In the genomic region with DNA sequence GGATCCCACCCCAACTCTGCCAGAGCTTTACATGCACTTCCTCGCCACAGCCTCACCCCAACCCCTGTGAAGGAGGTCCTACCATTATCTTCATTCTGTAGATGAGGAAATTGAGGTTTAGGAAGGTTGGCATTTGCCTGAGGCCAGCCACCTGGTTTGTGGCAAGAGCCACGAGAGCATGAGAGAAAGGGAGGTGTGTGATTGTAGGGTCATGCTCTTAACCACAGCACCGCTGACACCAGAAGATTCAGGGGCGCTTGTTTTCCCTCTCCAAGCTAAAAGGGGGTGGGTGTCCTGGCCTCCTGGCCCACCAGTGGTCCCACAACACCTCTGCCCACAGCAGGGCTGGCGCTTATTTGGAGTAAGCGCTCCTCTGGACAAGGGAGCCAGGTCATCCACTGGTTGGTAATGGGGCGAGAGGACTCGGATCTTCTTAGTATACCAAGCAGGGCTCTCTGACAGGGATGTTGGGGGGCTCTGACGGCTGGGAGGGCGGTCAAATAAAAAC, we compare ENCODE assay signal across 1 cellular context.
TF ChIP-seq lines count a peak whose summit lies in the region.

No MANE protein-coding gene starts in this region.

TF ChIP-seq in H1, 55 proteins besides CTCF, POLR2A, EP300 and RAD21:
- TF ChIP-seq, protein P1, sequence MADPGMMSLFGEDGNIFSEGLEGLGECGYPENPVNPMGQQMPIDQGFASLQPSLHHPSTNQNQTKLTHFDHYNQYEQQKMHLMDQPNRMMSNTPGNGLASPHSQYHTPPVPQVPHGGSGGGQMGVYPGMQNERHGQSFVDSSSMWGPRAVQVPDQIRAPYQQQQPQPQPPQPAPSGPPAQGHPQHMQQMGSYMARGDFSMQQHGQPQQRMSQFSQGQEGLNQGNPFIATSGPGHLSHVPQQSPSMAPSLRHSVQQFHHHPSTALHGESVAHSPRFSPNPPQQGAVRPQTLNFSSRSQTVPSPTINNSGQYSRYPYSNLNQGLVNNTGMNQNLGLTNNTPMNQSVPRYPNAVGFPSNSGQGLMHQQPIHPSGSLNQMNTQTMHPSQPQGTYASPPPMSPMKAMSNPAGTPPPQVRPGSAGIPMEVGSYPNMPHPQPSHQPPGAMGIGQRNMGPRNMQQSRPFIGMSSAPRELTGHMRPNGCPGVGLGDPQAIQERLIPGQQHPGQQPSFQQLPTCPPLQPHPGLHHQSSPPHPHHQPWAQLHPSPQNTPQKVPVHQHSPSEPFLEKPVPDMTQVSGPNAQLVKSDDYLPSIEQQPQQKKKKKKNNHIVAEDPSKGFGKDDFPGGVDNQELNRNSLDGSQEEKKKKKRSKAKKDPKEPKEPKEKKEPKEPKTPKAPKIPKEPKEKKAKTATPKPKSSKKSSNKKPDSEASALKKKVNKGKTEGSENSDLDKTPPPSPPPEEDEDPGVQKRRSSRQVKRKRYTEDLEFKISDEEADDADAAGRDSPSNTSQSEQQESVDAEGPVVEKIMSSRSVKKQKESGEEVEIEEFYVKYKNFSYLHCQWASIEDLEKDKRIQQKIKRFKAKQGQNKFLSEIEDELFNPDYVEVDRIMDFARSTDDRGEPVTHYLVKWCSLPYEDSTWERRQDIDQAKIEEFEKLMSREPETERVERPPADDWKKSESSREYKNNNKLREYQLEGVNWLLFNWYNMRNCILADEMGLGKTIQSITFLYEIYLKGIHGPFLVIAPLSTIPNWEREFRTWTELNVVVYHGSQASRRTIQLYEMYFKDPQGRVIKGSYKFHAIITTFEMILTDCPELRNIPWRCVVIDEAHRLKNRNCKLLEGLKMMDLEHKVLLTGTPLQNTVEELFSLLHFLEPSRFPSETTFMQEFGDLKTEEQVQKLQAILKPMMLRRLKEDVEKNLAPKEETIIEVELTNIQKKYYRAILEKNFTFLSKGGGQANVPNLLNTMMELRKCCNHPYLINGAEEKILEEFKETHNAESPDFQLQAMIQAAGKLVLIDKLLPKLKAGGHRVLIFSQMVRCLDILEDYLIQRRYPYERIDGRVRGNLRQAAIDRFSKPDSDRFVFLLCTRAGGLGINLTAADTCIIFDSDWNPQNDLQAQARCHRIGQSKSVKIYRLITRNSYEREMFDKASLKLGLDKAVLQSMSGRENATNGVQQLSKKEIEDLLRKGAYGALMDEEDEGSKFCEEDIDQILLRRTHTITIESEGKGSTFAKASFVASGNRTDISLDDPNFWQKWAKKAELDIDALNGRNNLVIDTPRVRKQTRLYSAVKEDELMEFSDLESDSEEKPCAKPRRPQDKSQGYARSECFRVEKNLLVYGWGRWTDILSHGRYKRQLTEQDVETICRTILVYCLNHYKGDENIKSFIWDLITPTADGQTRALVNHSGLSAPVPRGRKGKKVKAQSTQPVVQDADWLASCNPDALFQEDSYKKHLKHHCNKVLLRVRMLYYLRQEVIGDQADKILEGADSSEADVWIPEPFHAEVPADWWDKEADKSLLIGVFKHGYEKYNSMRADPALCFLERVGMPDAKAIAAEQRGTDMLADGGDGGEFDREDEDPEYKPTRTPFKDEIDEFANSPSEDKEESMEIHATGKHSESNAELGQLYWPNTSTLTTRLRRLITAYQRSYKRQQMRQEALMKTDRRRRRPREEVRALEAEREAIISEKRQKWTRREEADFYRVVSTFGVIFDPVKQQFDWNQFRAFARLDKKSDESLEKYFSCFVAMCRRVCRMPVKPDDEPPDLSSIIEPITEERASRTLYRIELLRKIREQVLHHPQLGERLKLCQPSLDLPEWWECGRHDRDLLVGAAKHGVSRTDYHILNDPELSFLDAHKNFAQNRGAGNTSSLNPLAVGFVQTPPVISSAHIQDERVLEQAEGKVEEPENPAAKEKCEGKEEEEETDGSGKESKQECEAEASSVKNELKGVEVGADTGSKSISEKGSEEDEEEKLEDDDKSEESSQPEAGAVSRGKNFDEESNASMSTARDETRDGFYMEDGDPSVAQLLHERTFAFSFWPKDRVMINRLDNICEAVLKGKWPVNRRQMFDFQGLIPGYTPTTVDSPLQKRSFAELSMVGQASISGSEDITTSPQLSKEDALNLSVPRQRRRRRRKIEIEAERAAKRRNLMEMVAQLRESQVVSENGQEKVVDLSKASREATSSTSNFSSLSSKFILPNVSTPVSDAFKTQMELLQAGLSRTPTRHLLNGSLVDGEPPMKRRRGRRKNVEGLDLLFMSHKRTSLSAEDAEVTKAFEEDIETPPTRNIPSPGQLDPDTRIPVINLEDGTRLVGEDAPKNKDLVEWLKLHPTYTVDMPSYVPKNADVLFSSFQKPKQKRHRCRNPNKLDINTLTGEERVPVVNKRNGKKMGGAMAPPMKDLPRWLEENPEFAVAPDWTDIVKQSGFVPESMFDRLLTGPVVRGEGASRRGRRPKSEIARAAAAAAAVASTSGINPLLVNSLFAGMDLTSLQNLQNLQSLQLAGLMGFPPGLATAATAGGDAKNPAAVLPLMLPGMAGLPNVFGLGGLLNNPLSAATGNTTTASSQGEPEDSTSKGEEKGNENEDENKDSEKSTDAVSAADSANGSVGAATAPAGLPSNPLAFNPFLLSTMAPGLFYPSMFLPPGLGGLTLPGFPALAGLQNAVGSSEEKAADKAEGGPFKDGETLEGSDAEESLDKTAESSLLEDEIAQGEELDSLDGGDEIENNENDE (IDR thresholded peaks at IDR 0.05; ENCODE audit: insufficient replicate concordance, low read length), result no peak
- no peak for TF ChIP-seq YY1 (IDR thresholded peaks at IDR 0.05; ENCODE audit: low read depth, low read length)
- TF ChIP-seq RFX5 (IDR thresholded peaks at IDR 0.05; ENCODE audit: borderline replicate concordance, low read depth, low read length), result no peak
- no peak for TF ChIP-seq SIRT6 (IDR thresholded peaks at IDR 0.05; ENCODE audit: low read length)
- no peak for TF ChIP-seq NRF1 (IDR thresholded peaks at IDR 0.05; ENCODE audit: low read depth, low read length)
- no peak for TF ChIP-seq RXRA (IDR thresholded peaks at IDR 0.05; ENCODE audit: insufficient read depth, low read depth, low read length)
- TF ChIP-seq, protein P2, sequence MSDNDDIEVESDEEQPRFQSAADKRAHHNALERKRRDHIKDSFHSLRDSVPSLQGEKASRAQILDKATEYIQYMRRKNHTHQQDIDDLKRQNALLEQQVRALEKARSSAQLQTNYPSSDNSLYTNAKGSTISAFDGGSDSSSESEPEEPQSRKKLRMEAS (IDR thresholded peaks at IDR 0.05), result no peak
- TF ChIP-seq SUZ12 (IDR thresholded peaks at IDR 0.05; ENCODE audit: low read length), result no peak
- TF ChIP-seq BACH1 (IDR thresholded peaks at IDR 0.05; ENCODE audit: low read length), result no peak
- TF ChIP-seq HDAC6 (IDR thresholded peaks at IDR 0.05; ENCODE audit: low read depth, low read length), result no peak
- TF ChIP-seq SP2 (IDR thresholded peaks at IDR 0.05; ENCODE audit: low read length), result no peak
- no peak for TF ChIP-seq SIX5 (IDR thresholded peaks at IDR 0.05; ENCODE audit: low read depth, low read length)
- TF ChIP-seq JUN (IDR thresholded peaks at IDR 0.05; ENCODE audit: low read depth, low read length), result no peak
- no peak for TF ChIP-seq POLR2AphosphoS5 (IDR thresholded peaks at IDR 0.05; ENCODE audit: low read depth, low read length)
- no peak for TF ChIP-seq BRCA1 (IDR thresholded peaks at IDR 0.05; ENCODE audit: low read depth, low read length)
- TF ChIP-seq TBP (IDR thresholded peaks at IDR 0.05; ENCODE audit: low read depth, low read length), result no peak
- TF ChIP-seq KDM5A (IDR thresholded peaks at IDR 0.05; ENCODE audit: low read length), result no peak
- TF ChIP-seq MAFK (IDR thresholded peaks at IDR 0.05; ENCODE audit: low read depth, low read length), result no peak
